In genomic region chr20:50328996-50329898, GRCh38 we compare ENCODE assay signal across 2 cellular contexts.
TF ChIP-seq lines count a peak whose summit lies in the region.

No MANE protein-coding gene starts in this region.

TF ChIP-seq in HEK293, 187 proteins besides CTCF, POLR2A, EP300 and RAD21 (continued from another document):
- TF ChIP-seq, protein P1, sequence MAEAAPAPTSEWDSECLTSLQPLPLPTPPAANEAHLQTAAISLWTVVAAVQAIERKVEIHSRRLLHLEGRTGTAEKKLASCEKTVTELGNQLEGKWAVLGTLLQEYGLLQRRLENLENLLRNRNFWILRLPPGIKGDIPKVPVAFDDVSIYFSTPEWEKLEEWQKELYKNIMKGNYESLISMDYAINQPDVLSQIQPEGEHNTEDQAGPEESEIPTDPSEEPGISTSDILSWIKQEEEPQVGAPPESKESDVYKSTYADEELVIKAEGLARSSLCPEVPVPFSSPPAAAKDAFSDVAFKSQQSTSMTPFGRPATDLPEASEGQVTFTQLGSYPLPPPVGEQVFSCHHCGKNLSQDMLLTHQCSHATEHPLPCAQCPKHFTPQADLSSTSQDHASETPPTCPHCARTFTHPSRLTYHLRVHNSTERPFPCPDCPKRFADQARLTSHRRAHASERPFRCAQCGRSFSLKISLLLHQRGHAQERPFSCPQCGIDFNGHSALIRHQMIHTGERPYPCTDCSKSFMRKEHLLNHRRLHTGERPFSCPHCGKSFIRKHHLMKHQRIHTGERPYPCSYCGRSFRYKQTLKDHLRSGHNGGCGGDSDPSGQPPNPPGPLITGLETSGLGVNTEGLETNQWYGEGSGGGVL (tag by site-specific recombination; IDR thresholded peaks at IDR 0.05), result peak; percentile 59
- TF ChIP-seq ZNF623 (tag by site-specific recombination; IDR thresholded peaks at IDR 0.05) (peak; percentile 80), ZNF362 (tag by site-specific recombination; IDR thresholded peaks at IDR 0.05) (peak; percentile 79), REPIN1 (tag by site-specific recombination; IDR thresholded peaks at IDR 0.05; ENCODE audit: low read depth) (no peak)

TF ChIP-seq in K562, 482 proteins besides CTCF, POLR2A, EP300 and RAD21 (continued from another document):
- TF ChIP-seq ADNP (tag; IDR thresholded peaks at IDR 0.05) (0 out of 2 replicates have a peak, but pooled peaks have one; percentile 26), NR2C2 (CRISPR knock-in tag; IDR thresholded peaks at IDR 0.05) (no peak), NR2C2 (tag; IDR thresholded peaks at IDR 0.05) (no peak), NRF1 (conservative IDR thresholded peaks at IDR 0.05 in 1 of 2, IDR thresholded peaks at IDR 0.05 in 1 of 2) (peak in 1 of 2 experiments; percentile 36; a peak in 1 of 4 replicates), HMBOX1 (IDR thresholded peaks at IDR 0.05) (no peak), ELF4 (CRISPR knock-in tag; IDR thresholded peaks at IDR 0.05) (no peak), MEF2D (tag; conservative IDR thresholded peaks at IDR 0.05; ENCODE audit: low read depth) (no peak), PRMT5 (CRISPR knock-in tag; IDR thresholded peaks at IDR 0.05) (no peak)
- TF ChIP-seq, protein P2, sequence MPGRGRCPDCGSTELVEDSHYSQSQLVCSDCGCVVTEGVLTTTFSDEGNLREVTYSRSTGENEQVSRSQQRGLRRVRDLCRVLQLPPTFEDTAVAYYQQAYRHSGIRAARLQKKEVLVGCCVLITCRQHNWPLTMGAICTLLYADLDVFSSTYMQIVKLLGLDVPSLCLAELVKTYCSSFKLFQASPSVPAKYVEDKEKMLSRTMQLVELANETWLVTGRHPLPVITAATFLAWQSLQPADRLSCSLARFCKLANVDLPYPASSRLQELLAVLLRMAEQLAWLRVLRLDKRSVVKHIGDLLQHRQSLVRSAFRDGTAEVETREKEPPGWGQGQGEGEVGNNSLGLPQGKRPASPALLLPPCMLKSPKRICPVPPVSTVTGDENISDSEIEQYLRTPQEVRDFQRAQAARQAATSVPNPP (IDR thresholded peaks at IDR 0.05; ENCODE audit: borderline replicate concordance, insufficient read depth, insufficient read length), result no peak
- TF ChIP-seq, protein P3, sequence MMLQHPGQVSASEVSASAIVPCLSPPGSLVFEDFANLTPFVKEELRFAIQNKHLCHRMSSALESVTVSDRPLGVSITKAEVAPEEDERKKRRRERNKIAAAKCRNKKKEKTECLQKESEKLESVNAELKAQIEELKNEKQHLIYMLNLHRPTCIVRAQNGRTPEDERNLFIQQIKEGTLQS (IDR thresholded peaks at IDR 0.05), result 0 out of 2 replicates have a peak, but pooled peaks have one; percentile 32
- TF ChIP-seq, protein P3 (CRISPR knock-in tag; conservative IDR thresholded peaks at IDR 0.05), result no peak
